ENCODE assay signal across 31 cellular contexts in genomic region chr3:129535075-129535474, GRCh38. TPM values are rescaled to one million over a fixed set of nuclear protein-coding genes. Genes with fewer than 3 reads are reported as not detected.
"Had no signal": no experiment of that assay in that cellular context is flagged by ENCODE, and none has a peak within 500 bp of the region (broad histone marks: within the 10 kb centered on the region; RNA-seq: fewer than 3 reads in every experiment).

No MANE protein-coding gene starts in this region.

- H3K9me3 Mint-ChIP-seq: activated T-cell treated with anti-CD3 and anti-CD28 coated beads, Interleukin-2, amount 50 U/mL, for 72 hours; mesothelial cell of epicardium; naive B cell; stimulated activated naive CD8-positive, alpha-beta T cell treated with anti-CD3 and anti-CD28 coated beads, Interleukin-15, Interleukin-2, amounts not matched to agents 100 ng/mL and 50 ng/mL, for 24 hours; type B pancreatic cell had no signal

- ATAC-seq: activated T-cell treated with anti-CD3 and anti-CD28 coated beads, Interleukin-2, amount 50 U/mL, for 72 hours; gastrocnemius medialis; left ventricle myocardium superior; psoas muscle; right cardiac atrium had no signal

- H3K4me3 Mint-ChIP-seq: activated naive CD8-positive, alpha-beta T cell; activated T-cell treated with anti-CD3 and anti-CD28 coated beads, Interleukin-2, amount 50 U/mL, for 72 hours; mesothelial cell of epicardium; naive B cell; stimulated activated naive CD8-positive, alpha-beta T cell treated with anti-CD3 and anti-CD28 coated beads, Interleukin-15, Interleukin-2, amounts not matched to agents 100 ng/mL and 50 ng/mL, for 24 hours; type B pancreatic cell had no signal

- H3K9me3 ChIP-seq: colonic mucosa, gastrocnemius medialis, pancreas, psoas muscle, thoracic aorta, vagina had no signal

- H3K27me3 Mint-ChIP-seq: activated naive CD8-positive, alpha-beta T cell; stimulated activated naive CD8-positive, alpha-beta T cell treated with anti-CD3 and anti-CD28 coated beads, Interleukin-15, Interleukin-2, amounts not matched to agents 100 ng/mL and 50 ng/mL, for 24 hours; type B pancreatic cell had no signal

- H3K36me3 ChIP-seq: cardiac muscle cell, colonic mucosa, gastrocnemius medialis, pancreas, thoracic aorta, vagina had no signal

- H3K4me3 ChIP-seq: cardiac muscle cell, colonic mucosa, gastrocnemius medialis, pancreas, psoas muscle, thoracic aorta, vagina had no signal

- H3K4me1 Mint-ChIP-seq: naive B cell had no signal

- H3K27me3 ChIP-seq: cardiac muscle cell, colonic mucosa, gastrocnemius medialis, pancreas, vagina had no signal

- H3K27ac ChIP-seq: cardiac muscle cell, colonic mucosa, gastrocnemius medialis, psoas muscle, thoracic aorta, vagina, VCaP had no signal

- DNase-seq: activated CD4-positive, alpha-beta T cell treated with anti-CD3 and anti-CD28 coated beads for 4 hours; activated CD4-positive, alpha-beta T cell treated with anti-CD3 and anti-CD28 coated beads, Interleukin-2, amount 50 U/mL, for 4 hours; activated naive CD4-positive, alpha-beta T cell treated with Interleukin-2 at 50 U/mL for 16 hours; activated T-cell treated with anti-CD3 and anti-CD28 coated beads for 4 hours; activated T-cell treated with anti-CD3 and anti-CD28 coated beads, Interleukin-2, amount 50 U/mL, for 72 hours; anterior cingulate cortex; cerebellar nuclear complex; colonic mucosa; effector CD8-positive, alpha-beta T cell; erythroblast; gastrocnemius medialis; glutamatergic neuron; left ventricle myocardium superior; mammary epithelial cell; naive B cell; pancreas; psoas muscle; right cardiac atrium; stimulated activated CD4-positive, alpha-beta T cell treated with anti-CD3 and anti-CD28 coated beads, Interleukin-2, amount 100 ng/mL, for 48 hours had no signal

- H3K4me1 ChIP-seq: colonic mucosa, gastrocnemius medialis, pancreas, psoas muscle, vagina had no signal

- H3K27ac Mint-ChIP-seq: activated naive CD8-positive, alpha-beta T cell; activated T-cell treated with anti-CD3 and anti-CD28 coated beads, Interleukin-2, amount 50 U/mL, for 72 hours; stimulated activated naive CD8-positive, alpha-beta T cell treated with anti-CD3 and anti-CD28 coated beads, Interleukin-15, Interleukin-2, amounts not matched to agents 100 ng/mL and 50 ng/mL, for 24 hours had no signal

- H3K36me3 Mint-ChIP-seq: activated naive CD8-positive, alpha-beta T cell; mesothelial cell of epicardium; naive B cell; type B pancreatic cell had no signal

RNA-seq across cellular contexts. Expression of gene RHO, which starts 6.6 kb away (rescaled TPM):
- total RNA-seq: activated T-cell treated with anti-CD3 and anti-CD28 coated beads, Interleukin-2, amount 50 U/mL, for 72 hours; cardiac muscle cell; colonic mucosa; dermis microvascular lymphatic vessel endothelial cell; gastrocnemius medialis; left ventricle myocardium superior; mammary epithelial cell; pancreas; psoas muscle; right cardiac atrium; subcutaneous adipose tissue; thoracic aorta; vagina had no signal
- polyA plus RNA-seq: adipose tissue, cardiac muscle cell, mammary epithelial cell, neural cell, right cardiac atrium had no signal

RNA-seq across cellular contexts. Expression of gene H1-8, which starts 7.9 kb away (rescaled TPM):
- total RNA-seq: activated T-cell treated with anti-CD3 and anti-CD28 coated beads, Interleukin-2, amount 50 U/mL, for 72 hours; cardiac muscle cell; colonic mucosa; dermis microvascular lymphatic vessel endothelial cell; gastrocnemius medialis; left ventricle myocardium superior; mammary epithelial cell; mesothelial cell of epicardium; pancreas; psoas muscle; right cardiac atrium; subcutaneous adipose tissue; thoracic aorta; vagina had no signal
- polyA plus RNA-seq: adipose tissue, cardiac muscle cell, mammary epithelial cell, neural cell, pancreas, psoas muscle, right cardiac atrium had no signal
